In genomic region chr9:125296843-125297372, GRCh38 we compare ENCODE assay signal across 14 cellular contexts. TPM values are rescaled to one million over a fixed set of nuclear protein-coding genes. Genes with fewer than 3 reads are reported as not detected.
DNase-seq lines count a peak whose midpoint lies in the region; ATAC-seq and TF ChIP-seq lines count a peak whose summit lies in the region.
"Had no signal": no experiment of that assay in that cellular context is flagged by ENCODE, and none has a peak within 500 bp of the region (broad histone marks: within the 10 kb centered on the region; RNA-seq: fewer than 3 reads in every experiment).

No MANE protein-coding gene starts in this region.

- DNase-seq in NCI-H2029 (lab: John Stamatoyannopoulos, UW) (peak; percentile 95), GM13976 (ENCODE audit: low spot score) (no peak), AML-193 (lab: John Stamatoyannopoulos, UW) (no peak), GM19238 (ENCODE audit: insufficient read length, low spot score) (no peak), Right ventricle myocardium superior (no peak)
- DNase-seq in naive thymus-derived CD4-positive, alpha-beta T cell, result no peak
- DNase-seq: DND-41; left cardiac atrium; MM.1S; occipital lobe; stimulated activated naive CD4-positive, alpha-beta T cell treated with Interleukin-2 at 50 U/mL for 16 hours had no signal

- H3K27me3 Mint-ChIP-seq in naive thymus-derived CD4-positive, alpha-beta T cell, result no peaks in the 10 kb centered on the region

- in situ Hi-C loops in GM13976 (cut with MboI; ENCODE audit: low sequenced_read_pairs, unreplicated experiment), result no loop called here

- peaks cover 0 to 12% (median 5%) of the 10 kb centered on the region in 5 donors for H3K36me3 Mint-ChIP-seq in naive thymus-derived CD4-positive, alpha-beta T cell

- no peak overlapping the region for H3K4me3 Mint-ChIP-seq in naive thymus-derived CD4-positive, alpha-beta T cell

- no peaks in the 10 kb centered on the region for H3K27me3 ChIP-seq in naive thymus-derived CD4-positive, alpha-beta T cell (ENCODE audit: control insufficient read depth in 2 of 2, insufficient read depth in 2 of 2, low read length in 2 of 2)
- H3K27me3 ChIP-seq: SJSA1 had no signal

- no peak for ATAC-seq in naive thymus-derived CD4-positive, alpha-beta T cell
- no peak for ATAC-seq in Right ventricle myocardium superior (ENCODE audit: poor library complexity)
- ATAC-seq: left cardiac atrium had no signal

- H3K9me3 ChIP-seq in HEK293 (ENCODE audit: control insufficient read depth, insufficient read depth, low read depth, low read length), result no peaks in the 10 kb centered on the region
- no peaks in the 10 kb centered on the region for H3K9me3 ChIP-seq in naive thymus-derived CD4-positive, alpha-beta T cell (ENCODE audit: control insufficient read depth in 2 of 3, low read length in 3 of 3)
- H3K9me3 ChIP-seq: SJSA1 had no signal

- H3K4me1 ChIP-seq in HEK293 (ENCODE audit: control insufficient read depth, insufficient read depth, low read length), result no peaks in the 10 kb centered on the region
- no peaks in the 10 kb centered on the region for H3K4me1 ChIP-seq in naive thymus-derived CD4-positive, alpha-beta T cell (ENCODE audit: control insufficient read depth in 2 of 2, insufficient read depth in 2 of 2, low read length in 2 of 2)
- H3K4me1 ChIP-seq: SJSA1 had no signal

- no peak overlapping the region for H3K27ac ChIP-seq in HEK293 (ENCODE audit: extremely low read depth, low read depth, low read length)
- peak overlapping the region; percentile 42 for H3K27ac ChIP-seq in VCaP
- no peak overlapping the region for H3K27ac ChIP-seq in naive thymus-derived CD4-positive, alpha-beta T cell (ENCODE audit: low read depth, low read length)
- H3K27ac ChIP-seq: SJSA1 had no signal

- CTCF ChIA-PET in HEK293 (lab: Yijun Ruan, JAX), result interaction anchor here (0.7 kb wide), 1 partner anchor 65 kb away, joined by 4 read pairs; no protein-coding TSS in a partner anchor
- CTCF ChIA-PET in naive thymus-derived CD4-positive, alpha-beta T cell (lab: Charles Lee), result interaction anchor here (0.7 kb wide), 1 partner anchor 217 kb away, joined by 3 read pairs; no protein-coding TSS in a partner anchor

- POLR2A ChIA-PET in HEK293 (lab: Yijun Ruan, JAX), result interaction anchor here (0.7 kb wide), 1 partner anchor 55 kb away, joined by 4 read pairs; no protein-coding TSS in a partner anchor
- POLR2A ChIA-PET in naive thymus-derived CD4-positive, alpha-beta T cell (lab: Charles Lee), result no interaction called here

- H3K4me1 Mint-ChIP-seq in naive thymus-derived CD4-positive, alpha-beta T cell, result peaks cover 4 to 22% (median 9%) of the 10 kb centered on the region in 7 donors

- no peaks in the 10 kb centered on the region for H3K9me3 Mint-ChIP-seq in naive thymus-derived CD4-positive, alpha-beta T cell

- H3K4me3 ChIP-seq in HEK293 (ENCODE audit: low read depth, low read length), result no peak overlapping the region
- H3K4me3 ChIP-seq in naive thymus-derived CD4-positive, alpha-beta T cell (ENCODE audit: low read length), result no peak overlapping the region
- H3K4me3 ChIP-seq: SJSA1 had no signal

- intact Hi-C loops in naive thymus-derived CD4-positive, alpha-beta T cell (cut with micrococcal nuclease), result no loop called here
- intact Hi-C loops in Right ventricle myocardium superior (cut with DNase I), result no loop called here

- no peak for TF ChIP-seq CTCF in HEK293 (tag by site-specific recombination; IDR thresholded peaks at IDR 0.05)
- no peak for TF ChIP-seq CTCF in VCaP (conservative IDR thresholded peaks at IDR 0.05)
- no peak for TF ChIP-seq CTCF in GM13976 (IDR thresholded peaks at IDR 0.05; ENCODE audit: borderline replicate concordance, control extremely low read depth, extremely low read depth, insufficient read depth, missing control alignments)

- peak overlapping the region in 7 of 9 donors; percentile 10 to 72 (median 36) for H3K27ac Mint-ChIP-seq in naive thymus-derived CD4-positive, alpha-beta T cell

- peaks cover 11 to 21% of the 10 kb centered on the region in 2 experiments for H3K36me3 ChIP-seq in HEK293 (ENCODE audit: control insufficient read depth in 2 of 2, insufficient read depth in 1 of 2, low read length in 2 of 2)
- peaks cover 0 to 16% (median 0%) of the 10 kb centered on the region in 3 experiments for H3K36me3 ChIP-seq in naive thymus-derived CD4-positive, alpha-beta T cell (ENCODE audit: control insufficient read depth in 2 of 3, insufficient read depth in 3 of 3, low read length in 3 of 3)

TF ChIP-seq in HEK293, 187 proteins besides CTCF, POLR2A, EP300 and RAD21:
- TF ChIP-seq ZNF677 (tag by site-specific recombination; IDR thresholded peaks at IDR 0.05) (no peak), ZNF174 (tag by site-specific recombination; IDR thresholded peaks at IDR 0.05) (no peak), ZNF169 (tag by site-specific recombination; IDR thresholded peaks at IDR 0.05) (no peak), GLIS1 (tag by site-specific recombination; IDR thresholded peaks at IDR 0.05) (peak; percentile 75), ZNF518A (tag by site-specific recombination; conservative IDR thresholded peaks at IDR 0.05; ENCODE audit: low read depth) (no peak), ZNF776 (tag by site-specific recombination; IDR thresholded peaks at IDR 0.05; ENCODE audit: borderline replicate concordance) (no peak), SCRT1 (tag by site-specific recombination; IDR thresholded peaks at IDR 0.05; ENCODE audit: borderline replicate concordance) (peak; percentile 66), PRDM6 (tag by site-specific recombination; IDR thresholded peaks at IDR 0.05) (peak; percentile 49; the same call in 1 of the 2 replicates)

RNA-seq across cellular contexts. Expression of gene GAPVD1, which starts 35.3 kb away (rescaled TPM):
- total RNA-seq in naive thymus-derived CD4-positive, alpha-beta T cell, result 10 to 100 TPM; 57.3 to 68.9 (median 65.0) TPM
- polyA plus RNA-seq in naive thymus-derived CD4-positive, alpha-beta T cell, result 10 to 100 TPM; 39.6 to 61.1 TPM
- 31.9 TPM for total RNA-seq in Right ventricle myocardium superior

RNA-seq across cellular contexts. Expression of gene HSPA5, which starts 55.8 kb away (rescaled TPM):
- 100 to 1,000 TPM; 127 to 248 (median 155) TPM for total RNA-seq in naive thymus-derived CD4-positive, alpha-beta T cell
- polyA plus RNA-seq in naive thymus-derived CD4-positive, alpha-beta T cell, result 100 to 1,000 TPM; 136 to 207 TPM
- 159 TPM for total RNA-seq in Right ventricle myocardium superior
